ENCODE assay signal across 20 cellular contexts in genomic region chr5:175596818-175597217, GRCh38.
"Had no signal": no experiment of that assay in that cellular context is flagged by ENCODE, and none has a peak within 500 bp of the region (broad histone marks: within the 10 kb centered on the region; RNA-seq: fewer than 3 reads in every experiment).

No MANE protein-coding gene starts in this region.

- H3K9me3 ChIP-seq: MG63, SJSA1 had no signal

- DNase-seq: activated CD4-positive, alpha-beta T cell treated with anti-CD3 and anti-CD28 coated beads for 48 hours; activated CD4-positive, alpha-beta T cell treated with anti-CD3 and anti-CD28 coated beads, Interleukin-2, amount 50 U/mL, for 48 hours; activated CD4-positive, CD25-positive, alpha-beta regulatory T cell treated with anti-CD3 and anti-CD28 coated beads, Interleukin-2, amount 50 U/mL, for 72 hours; activated effector memory CD4-positive, alpha-beta T cell treated with anti-CD3 and anti-CD28 coated beads, Interleukin-2, amount 50 U/mL, for 16 hours; activated naive CD4-positive, alpha-beta T cell treated with Interleukin-2 at 50 U/mL for 16 hours; activated T-cell treated with anti-CD3 and anti-CD28 coated beads, Interleukin-2, amount 50 U/mL, for 4 hours; cerebellar nuclear complex; MG63; MV-4-11; NCI-H1105; NCI-H1436; NCI-H1694 treated with DMSO at 0.1 percent for 48 hours; NCI-H2029 treated with DMSO at 0.1 percent for 48 hours; NCI-H345; NCI-H510A; NCI-H526 treated with DMSO at 0.1 percent for 48 hours; NCI-H82; RPMI8226; SHP77 had no signal

- H3K4me1 ChIP-seq: SJSA1 had no signal

- H3K27me3 ChIP-seq: SJSA1 had no signal

- H3K4me3 ChIP-seq: MG63, SJSA1 had no signal

- ATAC-seq: activated T-cell treated with anti-CD3 and anti-CD28 coated beads, Interleukin-2, amount 50 U/mL, for 4 hours had no signal

- H3K36me3 ChIP-seq: MG63, SJSA1 had no signal

- H3K27ac ChIP-seq: SJSA1 had no signal
